Comparison of ENCODE assay signal across 23 cellular contexts in the genomic region with DNA sequence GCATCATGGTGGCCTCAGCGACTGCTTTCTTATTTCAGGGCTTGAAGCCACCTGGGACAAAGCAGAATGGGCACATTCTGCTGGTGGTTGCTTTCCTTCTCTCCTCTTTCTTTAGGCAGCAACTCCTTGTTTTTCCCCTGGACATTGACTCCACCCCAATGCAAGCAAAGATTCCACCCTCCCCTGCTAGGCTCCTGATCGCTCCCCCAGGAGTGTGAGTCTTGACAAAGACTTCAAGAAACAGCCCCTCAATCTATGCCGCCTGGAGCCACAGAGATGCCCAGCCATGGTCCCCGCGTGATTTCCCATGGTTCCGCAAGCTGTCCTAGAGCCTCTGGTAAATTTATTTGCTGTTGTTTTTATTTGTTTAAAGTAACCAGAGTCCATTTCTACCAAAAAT. TPM values are rescaled to one million over a fixed set of nuclear protein-coding genes. Genes with fewer than 3 reads are reported as not detected.
A peak's percentile ranks its signal among the peaks of the same experiment; 100 is the strongest.
DNase-seq lines count a peak whose midpoint lies in the region; ATAC-seq and TF ChIP-seq lines count a peak whose summit lies in the region.
"Had no signal": no experiment of that assay in that cellular context is flagged by ENCODE, and none has a peak within 500 bp of the region (broad histone marks: within the 10 kb centered on the region; RNA-seq: fewer than 3 reads in every experiment).

No MANE protein-coding gene starts in this region.

- 20 to 70% methylated on average over 2 to 4 of the region's 6 CpGs for WGBS in gastroesophageal sphincter (ENCODE audit: low coverage in 1 of 2), 2 donors
- WGBS in stomach, 5 donors: 70 to 80% (median 75%) methylated on average over 6 of the region's 6 CpGs
- WGBS in aorta, 2 donors: 34 to 55% methylated on average over 6 of the region's 6 CpGs
- WGBS in adrenal gland, 4 donors: 83 to 88% (median 87%) methylated on average over 6 of the region's 6 CpGs

- intact Hi-C loops in stomach (cut with DNase I; ENCODE audit: low total_unique reads): no loop called here
- intact Hi-C loops in aorta (cut with DNase I): loop anchor here in 1 of 2 donors (5.0 kb wide), 1 partner anchor 79 kb away; no protein-coding TSS in a partner anchor
- intact Hi-C loops in adrenal gland (cut with DNase I): no loop called here

- TF ChIP-seq EP300 in gastroesophageal sphincter (IDR thresholded peaks at IDR 0.05) (no peak), stomach (IDR thresholded peaks at IDR 0.05) (no peak)

- H3K27ac ChIP-seq in gastroesophageal sphincter: peak overlapping the region; percentile 92 to 95 (median 93)
- peak overlapping the region in 3 of 5 donors; percentile 2 to 84 (median 84) for H3K27ac ChIP-seq in stomach
- peak overlapping the region; percentile 16 to 38 for H3K27ac ChIP-seq in aorta (ENCODE audit: low read depth in 1 of 2, low read length in 2 of 2)
- no peak overlapping the region for H3K27ac ChIP-seq in adrenal gland
- H3K27ac ChIP-seq: 22Rv1, KMS-11, PC-9, RWPE1 had no signal

- no peaks in the 10 kb centered on the region for H3K36me3 Mint-ChIP-seq in activated naive CD4-positive, alpha-beta T cell treated with anti-CD3 and anti-CD28 coated beads, Interleukin-2, amount 50 U/mL, for 24 hours
- H3K36me3 Mint-ChIP-seq: CD4-positive, CD25-positive, alpha-beta regulatory T cell had no signal

- H3K4me1 Mint-ChIP-seq in activated naive CD4-positive, alpha-beta T cell treated with anti-CD3 and anti-CD28 coated beads, Interleukin-2, amount 50 U/mL, for 24 hours: peaks cover 7% of the 10 kb centered on the region

- ATAC-seq in gastroesophageal sphincter (no peak), aorta (ENCODE audit: low FRiP score) (no peak)

- TF ChIP-seq POLR2A in gastroesophageal sphincter (IDR thresholded peaks at IDR 0.05): no peak
- no peak for TF ChIP-seq POLR2A in stomach (IDR thresholded peaks at IDR 0.05)
- no peak for TF ChIP-seq POLR2A in adrenal gland (IDR thresholded peaks at IDR 0.05)

- H3K9me3 Mint-ChIP-seq in activated naive CD4-positive, alpha-beta T cell treated with anti-CD3 and anti-CD28 coated beads, Interleukin-2, amount 50 U/mL, for 24 hours: no peaks in the 10 kb centered on the region
- H3K9me3 Mint-ChIP-seq: CD4-positive, CD25-positive, alpha-beta regulatory T cell had no signal

- DNase-seq in activated naive CD4-positive, alpha-beta T cell treated with Interleukin-2 at 50 U/mL for 16 hours: no peak
- no peak for DNase-seq in stomach
- DNase-seq in aorta: no peak
- DNase-seq in hippocampal formation (lab: John Stamatoyannopoulos, UW): no peak
- no peak for DNase-seq in adrenal gland
- DNase-seq in COLO668 (lab: John Stamatoyannopoulos, UW; ENCODE audit: unreplicated experiment): no peak
- DNase-seq: AML-193; Caco-2; CD4-positive, CD25-positive, alpha-beta regulatory T cell; HFFc6; MV-4-11; NCI-H187 treated with DMSO at 0.1 percent for 48 hours; NCI-H345; NCI-H526; PC-9; SIG-M5 had no signal

- H3K36me3 ChIP-seq in gastroesophageal sphincter (peaks cover 0 to 38% of the 10 kb centered on the region in 2 donors), stomach (peaks cover 0 to 18% (median 0%) of the 10 kb centered on the region in 4 donors), aorta (ENCODE audit: control insufficient read depth in 1 of 2, insufficient read depth in 2 of 2, low read length in 1 of 2) (peaks cover 0 to 7% of the 10 kb centered on the region in 2 donors), adrenal gland (replicated peaks in 1 of 2) (no peaks in the 10 kb centered on the region)

- H3K27me3 Mint-ChIP-seq in activated naive CD4-positive, alpha-beta T cell treated with anti-CD3 and anti-CD28 coated beads, Interleukin-2, amount 50 U/mL, for 24 hours: peaks cover 2% of the 10 kb centered on the region

- H3K9me3 ChIP-seq in gastroesophageal sphincter (no peaks in the 10 kb centered on the region), stomach (no peaks in the 10 kb centered on the region), aorta (ENCODE audit: control insufficient read depth, low read length) (no peaks in the 10 kb centered on the region), adrenal gland (replicated peaks in 1 of 3) (no peaks in the 10 kb centered on the region)
- H3K9me3 ChIP-seq: Caco-2 had no signal

- no peak overlapping the region for H3K4me3 Mint-ChIP-seq in activated naive CD4-positive, alpha-beta T cell treated with anti-CD3 and anti-CD28 coated beads, Interleukin-2, amount 50 U/mL, for 24 hours
- H3K4me3 Mint-ChIP-seq: CD4-positive, CD25-positive, alpha-beta regulatory T cell; HFFc6 had no signal

- TF ChIP-seq CTCF in gastroesophageal sphincter (IDR thresholded peaks at IDR 0.05): no peak
- no peak for TF ChIP-seq CTCF in stomach (IDR thresholded peaks at IDR 0.05)
- TF ChIP-seq CTCF in adrenal gland (IDR thresholded peaks at IDR 0.05): no peak

- H3K4me1 ChIP-seq in gastroesophageal sphincter (peaks cover 2 to 72% (median 5%) of the 10 kb centered on the region in 3 donors), stomach (peaks cover 0 to 23% (median 7%) of the 10 kb centered on the region in 4 donors), aorta (ENCODE audit: control insufficient read depth in 1 of 2, insufficient read depth in 2 of 2, low read length in 2 of 2) (no peaks in the 10 kb centered on the region), adrenal gland (replicated peaks in 1 of 2) (no peaks in the 10 kb centered on the region)
- H3K4me1 ChIP-seq: Caco-2 had no signal

- peak overlapping the region; percentile 30 for H3K27ac Mint-ChIP-seq in activated naive CD4-positive, alpha-beta T cell treated with anti-CD3 and anti-CD28 coated beads, Interleukin-2, amount 50 U/mL, for 24 hours
- H3K27ac Mint-ChIP-seq: HFFc6 had no signal

- no peaks in the 10 kb centered on the region for H3K27me3 ChIP-seq in gastroesophageal sphincter
- H3K27me3 ChIP-seq in stomach: peaks cover 0 to 4% (median 0%) of the 10 kb centered on the region in 3 donors
- no peaks in the 10 kb centered on the region for H3K27me3 ChIP-seq in aorta (ENCODE audit: control insufficient read depth in 1 of 2, insufficient read depth in 2 of 2, low read length in 1 of 2)
- H3K27me3 ChIP-seq in adrenal gland: no peaks in the 10 kb centered on the region

- peak overlapping the region; percentile 66 to 78 for H3K4me3 ChIP-seq in gastroesophageal sphincter
- peak overlapping the region in 3 of 4 donors; percentile 38 to 45 (median 42) for H3K4me3 ChIP-seq in stomach
- peak overlapping the region; percentile 32 to 71 for H3K4me3 ChIP-seq in aorta (ENCODE audit: low read length in 2 of 2)
- H3K4me3 ChIP-seq in adrenal gland: no peak overlapping the region
- H3K4me3 ChIP-seq: PC-9 had no signal

RNA-seq across cellular contexts. Expression of a gene that starts 2.4 kb away (rescaled TPM):
- total RNA-seq in gastroesophageal sphincter: 10 to 100 TPM; 38.0 to 78.3 (median 66.6) TPM
- 10 to 100 TPM in 1 of 5 donors, 1 to 10 TPM in 3, under 1 TPM in 1; 0.29 to 14.7 (median 6.1) TPM for total RNA-seq in stomach
- 10 to 100 TPM in 1 of 3 donors, 1 to 10 TPM in 2; 1.7 to 19.8 (median 2.6) TPM for polyA plus RNA-seq in stomach
- 10 to 100 TPM; 30.0 to 63.3 TPM for total RNA-seq in aorta
- 10 to 100 TPM; 19.7 to 42.8 TPM for polyA plus RNA-seq in aorta
- 1 to 10 TPM in 3 of 8 donors, under 1 TPM in 5; 0.12 to 1.2 (median 0.68) TPM for total RNA-seq in adrenal gland
- 1 to 10 TPM in 2 of 3 donors, under 1 TPM in 1; 0.99 to 3.2 (median 1.6) TPM for polyA plus RNA-seq in adrenal gland
- total RNA-seq: Caco-2, H4, HFFc6, HT-29, PC-9 had no signal

Comparison
In these comparisons a context has a peak if more than half of its experiments do, and no peak if none do; other contexts are left out.
1. H3K27ac ChIP-seq: peak in gastroesophageal sphincter (4 of 4), stomach (3 of 5) and aorta (2 of 2); none in adrenal gland (0 of 5).
2. H3K4me3 ChIP-seq: peak in gastroesophageal sphincter (2 of 2), stomach (3 of 4) and aorta (2 of 2); none in adrenal gland (0 of 4).